9 cellular contexts compared by ENCODE assay signal in genomic region chr14:102544745-102545460, GRCh38. TPM values are rescaled to one million over a fixed set of nuclear protein-coding genes. Genes with fewer than 3 reads are reported as not detected.
A peak's percentile ranks its signal among the peaks of the same experiment; 100 is the strongest.
DNase-seq lines count a peak whose midpoint lies in the region; TF ChIP-seq lines count a peak whose summit lies in the region.
"Had no signal": no experiment of that assay in that cellular context is flagged by ENCODE, and none has a peak within 500 bp of the region (broad histone marks: within the 10 kb centered on the region; RNA-seq: fewer than 3 reads in every experiment).

No MANE protein-coding gene starts in this region.

- H3K9me3 Mint-ChIP-seq in activated naive CD8-positive, alpha-beta T cell treated with anti-CD3 and anti-CD28 coated beads for 36 hours, result no peaks in the 10 kb centered on the region

- H3K36me3 Mint-ChIP-seq in activated naive CD8-positive, alpha-beta T cell treated with anti-CD3 and anti-CD28 coated beads for 36 hours, result no peaks in the 10 kb centered on the region

- peaks cover 2% of the 10 kb centered on the region for H3K4me1 Mint-ChIP-seq in activated naive CD8-positive, alpha-beta T cell treated with anti-CD3 and anti-CD28 coated beads for 36 hours

- DNase-seq in stimulated activated naive CD4-positive, alpha-beta T cell treated with Interleukin-2 at 50 U/mL for 16 hours (lab: John Stamatoyannopoulos, UW), result peak; percentile 17
- no peak for DNase-seq in stimulated activated naive CD4-positive, alpha-beta T cell (lab: John Stamatoyannopoulos, UW)
- peak; percentile 33 for DNase-seq in activated naive CD8-positive, alpha-beta T cell treated with anti-CD3 and anti-CD28 coated beads for 36 hours
- DNase-seq in left kidney (ENCODE audit: low read depth, low spot score) (peak; percentile 41), NCI-H1417 (lab: John Stamatoyannopoulos, UW) (no peak), HT-29 (ENCODE audit: low spot score) (no peak), lower leg skin (ENCODE audit: low spot score in 2 of 2) (no peak)
- DNase-seq in effector CD4-positive, alpha-beta T cell, result no peak
- DNase-seq: foreskin melanocyte had no signal

- no peak for TF ChIP-seq POLR2A in lower leg skin (IDR thresholded peaks at IDR 0.05)

- WGBS in lower leg skin, 2 donors, result 7 to 27% methylated on average over 4 to 34 of the region's 66 CpGs

- TF ChIP-seq CTCF in lower leg skin (IDR thresholded peaks at IDR 0.05), result no peak

- H3K27me3 Mint-ChIP-seq in activated naive CD8-positive, alpha-beta T cell treated with anti-CD3 and anti-CD28 coated beads for 36 hours, result peaks cover 50% of the 10 kb centered on the region

- no peak overlapping the region for H3K27ac Mint-ChIP-seq in activated naive CD8-positive, alpha-beta T cell treated with anti-CD3 and anti-CD28 coated beads for 36 hours

- no peak overlapping the region for H3K4me3 Mint-ChIP-seq in activated naive CD8-positive, alpha-beta T cell treated with anti-CD3 and anti-CD28 coated beads for 36 hours

- H3K4me3 ChIP-seq in lower leg skin (ENCODE audit: low read depth, poor library complexity, severe bottlenecking), result no peak overlapping the region

- intact Hi-C loops in lower leg skin (cut with DNase I; ENCODE audit: low total_unique reads), result no loop called here

RNA-seq across cellular contexts. Expression of gene ANKRD9, which starts 35.3 kb away (rescaled TPM):
- 10 to 100 TPM; 10.7 to 10.9 TPM for total RNA-seq in activated naive CD8-positive, alpha-beta T cell treated with anti-CD3 and anti-CD28 coated beads for 36 hours
- total RNA-seq in HT-29 (2014; rRNA removed; shearing (Covaris generic)), result 40.8 and 44.0 TPM in 2 replicates
- total RNA-seq in lower leg skin, result 100 to 1,000 TPM in 1 of 4 donors, 10 to 100 TPM in 3; 64.6 to 135 (median 69.4) TPM

RNA-seq across cellular contexts. Expression of gene RCOR1, which starts 47.5 kb away (rescaled TPM):
- 10 to 100 TPM; 14.7 to 16.2 TPM for total RNA-seq in activated naive CD8-positive, alpha-beta T cell treated with anti-CD3 and anti-CD28 coated beads for 36 hours
- 5.2 and 5.7 TPM in 2 replicates for total RNA-seq in HT-29 (2014; rRNA removed; shearing (Covaris generic))
- 10 to 100 TPM; 20.1 to 25.3 (median 22.9) TPM for total RNA-seq in lower leg skin

Comparison
In these comparisons a context has a peak if more than half of its experiments do, and no peak if none do; other contexts are left out.
1. DNase-seq: peak in stimulated activated naive CD4-positive, alpha-beta T cell treated with Interleukin-2 at 50 U/mL for 16 hours (single experiment), activated naive CD8-positive, alpha-beta T cell treated with anti-CD3 and anti-CD28 coated beads for 36 hours (single experiment) and left kidney (single experiment); none in stimulated activated naive CD4-positive, alpha-beta T cell (0 of 6), NCI-H1417 (0 of 3), HT-29 (single experiment), effector CD4-positive, alpha-beta T cell (single experiment) and lower leg skin (0 of 2).